ENCODE assay signal across 8 cellular contexts in genomic region chr11:93741094-93741881, GRCh38. TPM values are rescaled to one million over a fixed set of nuclear protein-coding genes. Genes with fewer than 3 reads are reported as not detected.
DNase-seq lines count a peak whose midpoint lies in the region; ATAC-seq and TF ChIP-seq lines count a peak whose summit lies in the region.

Gene C11orf54 (plus strand): TSS chr11:93741672. CDS start chr11:93747394, 5,722 bp downstream.
Gene TAF1D (minus strand): TSS chr11:93741495. CDS start chr11:93739304, 2,191 bp downstream.

- no peaks in the 10 kb centered on the region for H3K27me3 ChIP-seq in BLaER1

- no peaks in the 10 kb centered on the region for H3K9me3 Mint-ChIP-seq in activated CD4-positive, alpha-beta T cell treated with anti-CD3 and anti-CD28 coated beads, Interleukin-2, amount 10 ng/mL, durations not matched to agents 24 days and 14 days

- H3K27ac ChIP-seq in BLaER1 (peak within 1 kb of the TSS; percentile 99), coronary artery (peak within 1 kb of the TSS; percentile 87 to 98)

- H3K36me3 ChIP-seq in BLaER1: peaks cover 40% of the 10 kb centered on the region

- H3K4me3 ChIP-seq in BLaER1 (peak within 1 kb of the TSS; percentile 86), coronary artery (peak within 1 kb of the TSS; percentile 80)

- H3K9me3 ChIP-seq in BLaER1: no peaks in the 10 kb centered on the region

- H4K20me1 ChIP-seq in BLaER1: peaks cover 52% of the 10 kb centered on the region

- H3K4me1 ChIP-seq in BLaER1: peaks cover 55% of the 10 kb centered on the region

- DNase-seq in NCI-H526 treated with DMSO at 0.1 percent for 48 hours (lab: John Stamatoyannopoulos, UW) (peak; percentile 99), coronary artery (ENCODE audit: low spot score) (peak; percentile 99), left kidney (ENCODE audit: low read depth, low spot score) (peak; percentile 99)
- peak; percentile 99 for DNase-seq in activated CD4-positive, alpha-beta T cell treated with anti-CD3 and anti-CD28 coated beads, Interleukin-2, amount 10 ng/mL, durations not matched to agents 24 days and 14 days
- peak; percentile 93 to 95 for DNase-seq in stimulated activated CD4-positive, alpha-beta T cell treated with anti-CD3 and anti-CD28 coated beads, Interleukin-2, amount 100 ng/mL, for 24 hours

- peak within 1 kb of the TSS; percentile 99 for H3K9ac ChIP-seq in BLaER1

- H3K4me2 ChIP-seq in BLaER1: peak within 1 kb of the TSS; percentile 89

- H3K27me3 Mint-ChIP-seq in activated CD4-positive, alpha-beta T cell treated with anti-CD3 and anti-CD28 coated beads, Interleukin-2, amount 10 ng/mL, durations not matched to agents 24 days and 14 days: no peaks in the 10 kb centered on the region

- peak within 1 kb of the TSS; percentile 99 for H3K27ac Mint-ChIP-seq in activated CD4-positive, alpha-beta T cell treated with anti-CD3 and anti-CD28 coated beads, Interleukin-2, amount 10 ng/mL, durations not matched to agents 24 days and 14 days

- peak; percentile 93 for ATAC-seq in GM19324 (IDR thresholded peaks at IDR 0.05; ENCODE audit: low FRiP score, unreplicated experiment)
- ATAC-seq in HG03469 (IDR thresholded peaks at IDR 0.05; ENCODE audit: unreplicated experiment): peak; percentile 70

- TF ChIP-seq CTCF in coronary artery (IDR thresholded peaks at IDR 0.05): no peak

- H3K4me1 Mint-ChIP-seq in activated CD4-positive, alpha-beta T cell treated with anti-CD3 and anti-CD28 coated beads, Interleukin-2, amount 10 ng/mL, durations not matched to agents 24 days and 14 days: peaks cover 41% of the 10 kb centered on the region

- peak within 1 kb of the TSS; percentile 100 for H3K4me3 Mint-ChIP-seq in activated CD4-positive, alpha-beta T cell treated with anti-CD3 and anti-CD28 coated beads, Interleukin-2, amount 10 ng/mL, durations not matched to agents 24 days and 14 days

- intact Hi-C loops in activated CD4-positive, alpha-beta T cell treated with anti-CD3 and anti-CD28 coated beads, Interleukin-2, amount 10 ng/mL, durations not matched to agents 24 days and 14 days (cut with micrococcal nuclease): loop anchor here (1.0 to 5.0 kb wide), 6 partner anchors 43 to 752 kb away; partner anchors contain the start of genes ANKRD49, CEP295, MED17 and MRE11

- H3K36me3 Mint-ChIP-seq in activated CD4-positive, alpha-beta T cell treated with anti-CD3 and anti-CD28 coated beads, Interleukin-2, amount 10 ng/mL, durations not matched to agents 24 days and 14 days (ENCODE audit: low read depth): peaks cover 52% of the 10 kb centered on the region

RNA-seq across cellular contexts. Expression of gene C11orf54, which starts in this region (rescaled TPM):
- total RNA-seq in activated CD4-positive, alpha-beta T cell treated with anti-CD3 and anti-CD28 coated beads, Interleukin-2, amount 10 ng/mL, durations not matched to agents 24 days and 14 days: 21.6 and 22.2 TPM in 2 replicates

RNA-seq across cellular contexts. Expression of gene TAF1D, which starts in this region (rescaled TPM):
- 328 and 342 TPM in 2 replicates for total RNA-seq in activated CD4-positive, alpha-beta T cell treated with anti-CD3 and anti-CD28 coated beads, Interleukin-2, amount 10 ng/mL, durations not matched to agents 24 days and 14 days

Comparison
In these comparisons a context has a peak if more than half of its experiments do, and no peak if none do; other contexts are left out.
1. Peak in every context shown above with its lines: DNase-seq, ATAC-seq, H3K4me3 ChIP-seq and H3K27ac ChIP-seq.